1 cellular context compared by ENCODE assay signal in the genomic region with DNA sequence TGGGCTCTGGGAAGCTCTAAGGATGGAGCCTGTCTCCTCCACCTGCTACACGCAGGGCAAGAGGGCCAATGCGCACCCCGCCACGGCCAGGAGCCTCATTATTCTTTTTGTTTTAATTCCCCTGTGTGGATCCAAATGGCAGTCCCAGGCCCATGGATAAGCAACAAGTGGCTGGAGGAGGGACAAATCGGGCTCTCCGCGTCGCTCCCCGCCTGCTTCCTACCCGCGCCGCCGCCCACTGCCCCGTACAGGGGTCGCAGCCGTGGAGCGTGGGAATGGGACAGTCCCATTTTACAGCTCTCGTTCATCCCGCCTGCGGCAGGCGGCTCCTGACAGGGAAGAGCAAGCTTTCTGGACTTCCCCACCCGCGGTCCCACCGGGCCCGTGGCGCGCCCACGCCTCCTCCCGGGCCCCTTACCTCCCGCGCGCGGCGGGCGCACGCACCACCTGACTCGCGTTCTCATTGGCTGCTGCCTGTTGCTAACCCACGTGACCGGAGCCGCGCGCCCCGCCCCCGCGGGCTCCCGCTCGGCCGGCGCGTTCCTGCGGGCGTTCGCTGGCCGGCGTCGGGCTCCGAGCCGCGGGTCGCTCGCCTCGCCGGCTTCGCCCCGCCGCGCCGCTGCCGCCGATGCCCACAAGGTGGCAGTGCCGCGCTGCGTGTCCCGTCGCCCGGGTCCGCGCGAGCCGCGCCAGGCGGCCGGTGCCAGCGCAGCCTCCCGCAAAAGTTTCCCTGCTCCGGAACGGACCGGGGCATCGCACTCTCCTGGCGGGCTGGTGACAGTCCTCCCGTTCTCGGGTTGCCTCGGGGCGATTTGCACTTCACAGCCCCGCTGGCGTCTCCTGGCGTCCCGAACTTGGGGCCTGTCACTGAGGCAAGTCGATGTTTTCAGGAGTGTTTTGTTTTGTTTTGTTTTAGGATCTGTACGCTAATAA.
A peak's percentile ranks its signal among the peaks of the same experiment; 100 is the strongest.
TF ChIP-seq lines count a peak whose summit lies in the region.

No MANE protein-coding gene starts in this region.

TF ChIP-seq in WTC11, 78 proteins besides CTCF, POLR2A, EP300 and RAD21 (continued from another document and continues in another):
- TF ChIP-seq AFF4 (CRISPR knock-in tag; IDR thresholded peaks at IDR 0.05; ENCODE audit: borderline replicate concordance), result no peak
- no peak for TF ChIP-seq ZNF317 (CRISPR knock-in tag; IDR thresholded peaks at IDR 0.05; ENCODE audit: borderline replicate concordance, low read depth)
- peak; percentile 94 for TF ChIP-seq TP53 (CRISPR knock-in tag; IDR thresholded peaks at IDR 0.05)
- TF ChIP-seq ESRRA (CRISPR knock-in tag; IDR thresholded peaks at IDR 0.05; ENCODE audit: borderline replicate concordance), result no peak; the same call in 1 of the 2 replicates
- no peak for TF ChIP-seq ZNF219 (CRISPR knock-in tag; IDR thresholded peaks at IDR 0.05; ENCODE audit: borderline replicate concordance)
- no peak for TF ChIP-seq FOXP4 (CRISPR knock-in tag; IDR thresholded peaks at IDR 0.05)
- no peak for TF ChIP-seq ZBTB43 (CRISPR knock-in tag; IDR thresholded peaks at IDR 0.05)
- TF ChIP-seq ZSCAN18 (CRISPR knock-in tag; IDR thresholded peaks at IDR 0.05), result no peak
- TF ChIP-seq ZNF423 (CRISPR knock-in tag; IDR thresholded peaks at IDR 0.05), result no peak
- TF ChIP-seq NR1H2 (CRISPR knock-in tag; IDR thresholded peaks at IDR 0.05), result no peak
- TF ChIP-seq ZNF532 (CRISPR knock-in tag; IDR thresholded peaks at IDR 0.05; ENCODE audit: borderline replicate concordance), result no peak
- no peak for TF ChIP-seq TEAD1 (CRISPR knock-in tag; IDR thresholded peaks at IDR 0.05)
- TF ChIP-seq, protein P1, sequence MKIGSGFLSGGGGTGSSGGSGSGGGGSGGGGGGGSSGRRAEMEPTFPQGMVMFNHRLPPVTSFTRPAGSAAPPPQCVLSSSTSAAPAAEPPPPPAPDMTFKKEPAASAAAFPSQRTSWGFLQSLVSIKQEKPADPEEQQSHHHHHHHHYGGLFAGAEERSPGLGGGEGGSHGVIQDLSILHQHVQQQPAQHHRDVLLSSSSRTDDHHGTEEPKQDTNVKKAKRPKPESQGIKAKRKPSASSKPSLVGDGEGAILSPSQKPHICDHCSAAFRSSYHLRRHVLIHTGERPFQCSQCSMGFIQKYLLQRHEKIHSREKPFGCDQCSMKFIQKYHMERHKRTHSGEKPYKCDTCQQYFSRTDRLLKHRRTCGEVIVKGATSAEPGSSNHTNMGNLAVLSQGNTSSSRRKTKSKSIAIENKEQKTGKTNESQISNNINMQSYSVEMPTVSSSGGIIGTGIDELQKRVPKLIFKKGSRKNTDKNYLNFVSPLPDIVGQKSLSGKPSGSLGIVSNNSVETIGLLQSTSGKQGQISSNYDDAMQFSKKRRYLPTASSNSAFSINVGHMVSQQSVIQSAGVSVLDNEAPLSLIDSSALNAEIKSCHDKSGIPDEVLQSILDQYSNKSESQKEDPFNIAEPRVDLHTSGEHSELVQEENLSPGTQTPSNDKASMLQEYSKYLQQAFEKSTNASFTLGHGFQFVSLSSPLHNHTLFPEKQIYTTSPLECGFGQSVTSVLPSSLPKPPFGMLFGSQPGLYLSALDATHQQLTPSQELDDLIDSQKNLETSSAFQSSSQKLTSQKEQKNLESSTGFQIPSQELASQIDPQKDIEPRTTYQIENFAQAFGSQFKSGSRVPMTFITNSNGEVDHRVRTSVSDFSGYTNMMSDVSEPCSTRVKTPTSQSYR (CRISPR knock-in tag; IDR thresholded peaks at IDR 0.05), result no peak
- peak; percentile 96 for TF ChIP-seq USF2 (CRISPR knock-in tag; IDR thresholded peaks at IDR 0.05)
- TF ChIP-seq ZBTB21 (CRISPR knock-in tag; IDR thresholded peaks at IDR 0.05; ENCODE audit: borderline replicate concordance), result peak; percentile 88; the same call in 1 of the 2 replicates
- no peak for TF ChIP-seq RELA (CRISPR knock-in tag; IDR thresholded peaks at IDR 0.05; ENCODE audit: borderline replicate concordance)
- TF ChIP-seq MXD4 (CRISPR knock-in tag; IDR thresholded peaks at IDR 0.05; ENCODE audit: borderline replicate concordance), result no peak
- no peak; the same call in none of the 2 replicates for TF ChIP-seq MAX (CRISPR knock-in tag; IDR thresholded peaks at IDR 0.05)
- TF ChIP-seq FOXJ3 (CRISPR knock-in tag; IDR thresholded peaks at IDR 0.05; ENCODE audit: borderline replicate concordance), result no peak
- TF ChIP-seq CREM (CRISPR knock-in tag; IDR thresholded peaks at IDR 0.05), result peak; percentile 63; the same call in 1 of the 2 replicates
- TF ChIP-seq CBFB (CRISPR knock-in tag; IDR thresholded peaks at IDR 0.05; ENCODE audit: low read depth), result peak; percentile 94
- TF ChIP-seq ELF4 (CRISPR knock-in tag; IDR thresholded peaks at IDR 0.05; ENCODE audit: low read depth), result no peak
- TF ChIP-seq PRRX2 (CRISPR knock-in tag; IDR thresholded peaks at IDR 0.05), result no peak
- no peak for TF ChIP-seq ZNF671 (CRISPR knock-in tag; IDR thresholded peaks at IDR 0.05)
- TF ChIP-seq, protein P2, sequence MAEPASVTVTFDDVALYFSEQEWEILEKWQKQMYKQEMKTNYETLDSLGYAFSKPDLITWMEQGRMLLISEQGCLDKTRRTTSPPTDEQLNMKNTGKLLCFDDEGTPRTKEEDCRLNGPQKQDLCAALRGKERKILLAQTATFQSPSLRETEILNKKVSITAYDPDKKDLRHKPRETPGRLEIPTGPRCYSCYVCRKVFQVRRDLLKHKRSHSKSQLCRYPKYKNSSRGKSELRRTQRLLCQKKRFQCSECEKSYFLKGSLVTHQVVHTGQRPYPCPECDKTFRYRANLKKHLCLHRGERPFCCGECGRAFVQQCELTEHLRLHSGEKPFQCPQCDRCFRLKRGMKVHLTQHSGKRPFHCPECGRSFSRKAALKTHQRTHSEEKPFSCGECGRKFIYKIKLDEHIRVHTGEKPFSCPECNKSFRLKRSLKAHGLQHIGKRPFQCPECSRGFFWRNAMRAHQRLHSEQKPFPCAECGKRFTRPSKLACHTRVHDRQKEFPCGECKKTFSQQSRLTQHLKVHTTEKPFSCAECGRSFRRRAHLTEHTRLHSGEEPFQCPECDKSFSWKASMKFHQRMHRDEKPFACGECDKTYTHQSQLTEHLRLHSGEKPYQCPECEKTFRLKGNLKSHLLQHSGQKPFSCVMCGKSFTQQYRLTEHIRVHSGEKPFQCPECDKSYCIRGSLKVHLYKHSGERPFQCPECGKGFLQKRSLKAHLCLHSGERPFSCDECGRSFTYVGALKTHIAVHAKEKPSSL (CRISPR knock-in tag; conservative IDR thresholded peaks at IDR 0.05), result no peak
- TF ChIP-seq NR3C1 (CRISPR knock-in tag; conservative IDR thresholded peaks at IDR 0.05; ENCODE audit: low read depth), result peak; percentile 92; the same call in 1 of the 2 replicates
- no peak for TF ChIP-seq HMGA2 (CRISPR knock-in tag; IDR thresholded peaks at IDR 0.05)
- peak; percentile 91 for TF ChIP-seq USF1 (CRISPR knock-in tag; IDR thresholded peaks at IDR 0.05)
